Comparison of ENCODE assay signal across 21 cellular contexts in genomic region chr7:6157685-6158423, GRCh38. TPM values are rescaled to one million over a fixed set of nuclear protein-coding genes. Genes with fewer than 3 reads are reported as not detected.
DNase-seq lines count a peak whose midpoint lies in the region; ATAC-seq, FAIRE-seq and TF ChIP-seq lines count a peak whose summit lies in the region.
"Had no signal": no experiment of that assay in that cellular context is flagged by ENCODE, and none has a peak within 500 bp of the region (broad histone marks: within the 10 kb centered on the region; RNA-seq: fewer than 3 reads in every experiment).

No MANE protein-coding gene starts in this region.

- POLR2A ChIA-PET in activated CD8-positive, alpha-beta T cell treated with anti-CD3 and anti-CD28 coated beads, Interleukin-2, amount 10 ng/mL, durations not matched to agents 7 days and 5 days (lab: Charles Lee), result no interaction called here
- POLR2A ChIA-PET in activated CD8-positive, alpha-beta T cell treated with anti-CD3 and anti-CD28 coated beads for 36 hours (lab: Charles Lee), result no interaction called here

- H3F3A ChIP-seq in neural progenitor cell (ENCODE audit: low read depth) (peaks cover 9% of the 10 kb centered on the region), MM.1S (ENCODE audit: insufficient read depth, low read length) (peaks cover 28% of the 10 kb centered on the region)

- no peak for DNase-seq in activated CD8-positive, alpha-beta T cell treated with anti-CD3 and anti-CD28 coated beads, Interleukin-2, amount 10 ng/mL, durations not matched to agents 7 days and 5 days
- no peak for DNase-seq in activated CD8-positive, alpha-beta T cell treated with anti-CD3 and anti-CD28 coated beads for 36 hours
- no peak for DNase-seq in neural progenitor cell (ENCODE audit: low spot score)
- peak; percentile 64 for DNase-seq in upper lobe of right lung
- DNase-seq in D721Med (ENCODE audit: insufficient read length, low spot score), result no peak
- DNase-seq in MM.1S, result no peak
- DNase-seq: 8988T; CD8-positive, alpha-beta T cell; DND-41; GF-D8; NCI-H1417; NCI-H187 treated with DMSO at 0.1 percent for 48 hours; NK-92 treated with Interleukin-12 subunit alpha and Interleukin-12 subunit beta, amount 100 ng/mL, for 24 hours; OCI-M1 had no signal

- peaks cover 3% of the 10 kb centered on the region for H3K4me1 ChIP-seq in neural progenitor cell
- no peaks in the 10 kb centered on the region for H3K4me1 ChIP-seq in upper lobe of right lung
- H3K4me1 ChIP-seq in MM.1S (ENCODE audit: low read length), result peaks cover 30% of the 10 kb centered on the region

- H3K4me3 ChIP-seq in neural progenitor cell (no peak overlapping the region), upper lobe of right lung (no peak overlapping the region), MM.1S (ENCODE audit: low read length) (no peak overlapping the region)

- no peak overlapping the region for H2AFZ ChIP-seq in neural progenitor cell (replicated peaks)
- no peak overlapping the region for H2AFZ ChIP-seq in MM.1S (ENCODE audit: low read length)

- no peaks in the 10 kb centered on the region for H3K9me3 ChIP-seq in neural progenitor cell (ENCODE audit: low read depth)
- no peaks in the 10 kb centered on the region for H3K9me3 ChIP-seq in upper lobe of right lung
- no peaks in the 10 kb centered on the region for H3K9me3 ChIP-seq in MM.1S (replicated peaks; ENCODE audit: insufficient read depth, low read length)

- peaks cover 8% of the 10 kb centered on the region for H4K20me1 ChIP-seq in neural progenitor cell (ENCODE audit: low read depth)
- no peaks in the 10 kb centered on the region for H4K20me1 ChIP-seq in MM.1S (ENCODE audit: insufficient read depth, low read length)

- no peak for ATAC-seq in activated CD8-positive, alpha-beta T cell treated with anti-CD3 and anti-CD28 coated beads, Interleukin-2, amount 10 ng/mL, durations not matched to agents 7 days and 5 days
- no peak for ATAC-seq in activated CD8-positive, alpha-beta T cell treated with anti-CD3 and anti-CD28 coated beads for 36 hours
- no peak for ATAC-seq in upper lobe of right lung
- ATAC-seq in HG03045 (IDR thresholded peaks at IDR 0.05; ENCODE audit: unreplicated experiment), result no peak
- ATAC-seq: CD8-positive, alpha-beta T cell had no signal

- no peaks in the 10 kb centered on the region for H3K79me2 ChIP-seq in neural progenitor cell (ENCODE audit: low read depth)
- peaks cover 39% of the 10 kb centered on the region for H3K79me2 ChIP-seq in MM.1S (ENCODE audit: low read length)

- no peaks in the 10 kb centered on the region for H3K9me2 ChIP-seq in MM.1S (replicated peaks; ENCODE audit: insufficient read depth, low read length)

- intact Hi-C loops in activated CD8-positive, alpha-beta T cell treated with anti-CD3 and anti-CD28 coated beads for 36 hours (cut with micrococcal nuclease), result no loop called here
- intact Hi-C loops in upper lobe of right lung (cut with DNase I), result loop anchor here (5.0 kb wide), 1 partner anchor 169 kb away; no protein-coding TSS in a partner anchor

- H3K9me3 Mint-ChIP-seq in activated CD8-positive, alpha-beta T cell treated with anti-CD3 and anti-CD28 coated beads, Interleukin-2, amount 10 ng/mL, durations not matched to agents 7 days and 5 days (ENCODE audit: insufficient read depth), result no peaks in the 10 kb centered on the region
- no peaks in the 10 kb centered on the region for H3K9me3 Mint-ChIP-seq in activated CD8-positive, alpha-beta T cell treated with anti-CD3 and anti-CD28 coated beads for 36 hours
- no peaks in the 10 kb centered on the region for H3K9me3 Mint-ChIP-seq in neural progenitor cell
- H3K9me3 Mint-ChIP-seq: CD8-positive, alpha-beta T cell had no signal

- H3K4me2 ChIP-seq in neural progenitor cell, result no peak overlapping the region
- no peak overlapping the region for H3K4me2 ChIP-seq in MM.1S (ENCODE audit: low read depth, low read length)

- no peak overlapping the region for H3K4me3 Mint-ChIP-seq in activated CD8-positive, alpha-beta T cell treated with anti-CD3 and anti-CD28 coated beads, Interleukin-2, amount 10 ng/mL, durations not matched to agents 7 days and 5 days
- H3K4me3 Mint-ChIP-seq in activated CD8-positive, alpha-beta T cell treated with anti-CD3 and anti-CD28 coated beads for 36 hours, result no peak overlapping the region
- no peak overlapping the region for H3K4me3 Mint-ChIP-seq in neural progenitor cell
- H3K4me3 Mint-ChIP-seq: CD8-positive, alpha-beta T cell had no signal

- no peak for TF ChIP-seq CTCF in activated CD8-positive, alpha-beta T cell treated with anti-CD3 and anti-CD28 coated beads for 36 hours (IDR thresholded peaks at IDR 0.05)
- TF ChIP-seq CTCF in neural progenitor cell (IDR thresholded peaks at IDR 0.05) (no peak), upper lobe of right lung (IDR thresholded peaks at IDR 0.05) (no peak), D721Med (IDR thresholded peaks at IDR 0.05; ENCODE audit: insufficient read depth, missing control alignments) (no peak), MM.1S (IDR thresholded peaks at IDR 0.05; ENCODE audit: low read length) (no peak)

- FAIRE-seq in D721Med (lab: Jason Lieb, UNC), result no peak
- FAIRE-seq: GM12891, GM18507, H1, HTR-8/SVneo had no signal

- no peaks in the 10 kb centered on the region for H3K27me3 Mint-ChIP-seq in activated CD8-positive, alpha-beta T cell treated with anti-CD3 and anti-CD28 coated beads, Interleukin-2, amount 10 ng/mL, durations not matched to agents 7 days and 5 days (ENCODE audit: low read depth)
- H3K27me3 Mint-ChIP-seq in activated CD8-positive, alpha-beta T cell treated with anti-CD3 and anti-CD28 coated beads for 36 hours, result no peaks in the 10 kb centered on the region
- no peaks in the 10 kb centered on the region for H3K27me3 Mint-ChIP-seq in neural progenitor cell (ENCODE audit: insufficient read depth, low read depth)

- H3K36me3 ChIP-seq in neural progenitor cell (peaks cover 11% of the 10 kb centered on the region), upper lobe of right lung (peaks cover 85% of the 10 kb centered on the region), MM.1S (replicated peaks; ENCODE audit: insufficient read depth, low read length) (peaks cover 8% of the 10 kb centered on the region; the same call in 1 of the 2 replicates)

- peak overlapping the region; percentile 84 for H3K27ac ChIP-seq in cingulate gyrus (ENCODE audit: low read depth, low read length)
- peak overlapping the region; percentile 53 for H3K27ac ChIP-seq in neural progenitor cell
- H3K27ac ChIP-seq in upper lobe of right lung, result no peak overlapping the region
- H3K27ac ChIP-seq in MM.1S (ENCODE audit: low read length), result no peak overlapping the region
- H3K27ac ChIP-seq: HL-60 had no signal

- CTCF ChIA-PET in activated CD8-positive, alpha-beta T cell treated with anti-CD3 and anti-CD28 coated beads, Interleukin-2, amount 10 ng/mL, durations not matched to agents 7 days and 5 days (lab: Charles Lee), result no interaction called here
- CTCF ChIA-PET in activated CD8-positive, alpha-beta T cell treated with anti-CD3 and anti-CD28 coated beads for 36 hours (lab: Charles Lee), result no interaction called here

- peaks cover 56% of the 10 kb centered on the region for H3K36me3 Mint-ChIP-seq in activated CD8-positive, alpha-beta T cell treated with anti-CD3 and anti-CD28 coated beads, Interleukin-2, amount 10 ng/mL, durations not matched to agents 7 days and 5 days (ENCODE audit: low read depth)
- peaks cover 34% of the 10 kb centered on the region for H3K36me3 Mint-ChIP-seq in activated CD8-positive, alpha-beta T cell treated with anti-CD3 and anti-CD28 coated beads for 36 hours (ENCODE audit: low read depth)
- peaks cover 19% of the 10 kb centered on the region for H3K36me3 Mint-ChIP-seq in neural progenitor cell

- H3K9ac ChIP-seq in neural progenitor cell (no peak overlapping the region), MM.1S (ENCODE audit: low read length) (no peak overlapping the region)

- H3K4me1 Mint-ChIP-seq in activated CD8-positive, alpha-beta T cell treated with anti-CD3 and anti-CD28 coated beads, Interleukin-2, amount 10 ng/mL, durations not matched to agents 7 days and 5 days (ENCODE audit: low read depth), result peaks cover 21% of the 10 kb centered on the region
- no peaks in the 10 kb centered on the region for H3K4me1 Mint-ChIP-seq in activated CD8-positive, alpha-beta T cell treated with anti-CD3 and anti-CD28 coated beads for 36 hours (ENCODE audit: low read depth)
- no peaks in the 10 kb centered on the region for H3K4me1 Mint-ChIP-seq in neural progenitor cell

- H3K27ac Mint-ChIP-seq in activated CD8-positive, alpha-beta T cell treated with anti-CD3 and anti-CD28 coated beads, Interleukin-2, amount 10 ng/mL, durations not matched to agents 7 days and 5 days, result peak overlapping the region; percentile 61
- no peak overlapping the region for H3K27ac Mint-ChIP-seq in activated CD8-positive, alpha-beta T cell treated with anti-CD3 and anti-CD28 coated beads for 36 hours
- peak overlapping the region; percentile 85 for H3K27ac Mint-ChIP-seq in neural progenitor cell
- H3K27ac Mint-ChIP-seq: CD8-positive, alpha-beta T cell had no signal

- H3K27me3 ChIP-seq in neural progenitor cell (no peaks in the 10 kb centered on the region), upper lobe of right lung (no peaks in the 10 kb centered on the region), MM.1S (replicated peaks; ENCODE audit: insufficient read depth, low read length) (no peaks in the 10 kb centered on the region)

RNA-seq across cellular contexts. Expression of gene USP42, which starts 53.1 kb away (rescaled TPM):
- 10 to 100 TPM; 15.0 to 16.9 TPM for total RNA-seq in activated CD8-positive, alpha-beta T cell treated with anti-CD3 and anti-CD28 coated beads, Interleukin-2, amount 10 ng/mL, durations not matched to agents 7 days and 5 days
- total RNA-seq in activated CD8-positive, alpha-beta T cell treated with anti-CD3 and anti-CD28 coated beads for 36 hours, result 10 to 100 TPM in 1 of 2 experiments, 1 to 10 TPM in 1; 9.7 to 10.4 TPM
- total RNA-seq in neural progenitor cell (ENCODE audit: low replicate concordance), result 15.9 and 19.2 TPM in 2 replicates
- total RNA-seq in upper lobe of right lung, result 9.9 TPM

Comparison
In these comparisons a context has a peak if more than half of its experiments do, and no peak if none do; other contexts are left out.
1. H3K27ac ChIP-seq: peak in cingulate gyrus (single experiment) and neural progenitor cell (single experiment); none in upper lobe of right lung (single experiment) and MM.1S (single experiment).